26 cellular contexts compared by ENCODE assay signal in genomic region chr11:8330896-8331295, GRCh38.
"Had no signal": no experiment of that assay in that cellular context is flagged by ENCODE, and none has a peak within 500 bp of the region (broad histone marks: within the 10 kb centered on the region; RNA-seq: fewer than 3 reads in every experiment).

No MANE protein-coding gene starts in this region.

- FAIRE-seq: islet of Langerhans had no signal

- H3K9ac ChIP-seq: parathyroid adenoma had no signal

- H3K4me1 ChIP-seq: parathyroid adenoma, vagina had no signal

- H3K36me3 ChIP-seq: left ventricle myocardium inferior, right atrium auricular region, stomach, thyroid gland, transverse colon, upper lobe of left lung, vagina had no signal

- H3K27ac ChIP-seq: left ventricle myocardium inferior, parathyroid adenoma, right atrium auricular region, skin epidermis, stomach, testis, thyroid gland, transverse colon, upper lobe of left lung, vagina had no signal

- H3K27me3 ChIP-seq: right atrium auricular region, testis, thyroid gland, transverse colon, upper lobe of left lung, vagina had no signal

- H2AFZ ChIP-seq: parathyroid adenoma had no signal

- DNase-seq: hypothalamus; immature natural killer cell; left ventricle myocardium inferior; mesendoderm; naive B cell; natural killer cell; nephron progenitor cell; nucleus accumbens; stimulated activated CD4-positive, alpha-beta T cell treated with anti-CD3 and anti-CD28 coated beads, Interleukin-12 subunit alpha, Interleukin-12 subunit beta, amount 100 ng/mL, for 4 hours; stimulated activated CD4-positive, alpha-beta T cell treated with anti-CD3 and anti-CD28 coated beads, Interleukin-15, amount 100 ng/mL, for 24 hours; stimulated activated CD4-positive, alpha-beta T cell treated with anti-CD3 and anti-CD28 coated beads, Interleukin-2, amount 100 ng/mL, for 24 hours; stimulated activated CD4-positive, alpha-beta T cell treated with anti-CD3 and anti-CD28 coated beads, Interleukin-4, amount 100 ng/mL, for 1 hour; stimulated activated naive B cell treated with anti-CD40 and anti-IgM and Interleukin-4, amounts not matched to agents 10 μg/mL and 1 μg/mL and 100 μg/mL, for 72 hours; stimulated activated naive CD8-positive, alpha-beta T cell treated with anti-CD3 and anti-CD28 coated beads, Interleukin-15, Interleukin-2, amounts not matched to agents 100 U/mL and 50 U/mL, for 24 hours; stomach; testis; transverse colon; upper lobe of left lung had no signal

- H3K9me3 ChIP-seq: left ventricle myocardium inferior, right atrium auricular region, stomach, testis, thyroid gland, transverse colon, upper lobe of left lung, vagina had no signal

- H3K79me2 ChIP-seq: parathyroid adenoma had no signal

- H3K4me3 ChIP-seq: left ventricle myocardium inferior, lung, right atrium auricular region, skin epidermis, stomach, testis, thyroid gland, transverse colon, upper lobe of left lung, vagina had no signal

- ATAC-seq: natural killer cell; sciatic nerve; stimulated activated naive B cell treated with anti-CD40 and anti-IgM and Interleukin-4, amounts not matched to agents 10 μg/mL and 1 μg/mL and 100 μg/mL, for 72 hours; stimulated activated naive CD8-positive, alpha-beta T cell treated with anti-CD3 and anti-CD28 coated beads, Interleukin-15, Interleukin-2, amounts not matched to agents 100 U/mL and 50 U/mL, for 24 hours had no signal
